Comparison of ENCODE assay signal across 1 cellular context in genomic region chr10:97163646-97164535, GRCh38.
A peak's percentile ranks its signal among the peaks of the same experiment; 100 is the strongest.
TF ChIP-seq lines count a peak whose summit lies in the region.

No MANE protein-coding gene starts in this region.

TF ChIP-seq in HepG2, 621 proteins besides CTCF, POLR2A, EP300 and RAD21:
- TF ChIP-seq ZNF7 (CRISPR knock-in tag; IDR thresholded peaks at IDR 0.05) = peak; percentile 56
- peak; percentile 27; the same call in 1 of the 2 replicates for TF ChIP-seq ZBTB33 (CRISPR knock-in tag; IDR thresholded peaks at IDR 0.05)
- TF ChIP-seq, protein P1, sequence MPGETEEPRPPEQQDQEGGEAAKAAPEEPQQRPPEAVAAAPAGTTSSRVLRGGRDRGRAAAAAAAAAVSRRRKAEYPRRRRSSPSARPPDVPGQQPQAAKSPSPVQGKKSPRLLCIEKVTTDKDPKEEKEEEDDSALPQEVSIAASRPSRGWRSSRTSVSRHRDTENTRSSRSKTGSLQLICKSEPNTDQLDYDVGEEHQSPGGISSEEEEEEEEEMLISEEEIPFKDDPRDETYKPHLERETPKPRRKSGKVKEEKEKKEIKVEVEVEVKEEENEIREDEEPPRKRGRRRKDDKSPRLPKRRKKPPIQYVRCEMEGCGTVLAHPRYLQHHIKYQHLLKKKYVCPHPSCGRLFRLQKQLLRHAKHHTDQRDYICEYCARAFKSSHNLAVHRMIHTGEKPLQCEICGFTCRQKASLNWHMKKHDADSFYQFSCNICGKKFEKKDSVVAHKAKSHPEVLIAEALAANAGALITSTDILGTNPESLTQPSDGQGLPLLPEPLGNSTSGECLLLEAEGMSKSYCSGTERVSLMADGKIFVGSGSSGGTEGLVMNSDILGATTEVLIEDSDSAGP (CRISPR knock-in tag; IDR thresholded peaks at IDR 0.05; ENCODE audit: borderline replicate concordance) = no peak
- TF ChIP-seq HNRNPL (IDR thresholded peaks at IDR 0.05; ENCODE audit: low read depth, low read length) = 0 out of 2 replicates have a peak, but pooled peaks have one; percentile 37
- peak; percentile 87 for TF ChIP-seq MNT (IDR thresholded peaks at IDR 0.05)
- TF ChIP-seq ZNF280D (CRISPR knock-in tag; IDR thresholded peaks at IDR 0.05) = no peak
